10 cellular contexts compared by ENCODE assay signal in genomic region chr5:52945040-52945439, GRCh38. TPM values are rescaled to one million over a fixed set of nuclear protein-coding genes. Genes with fewer than 3 reads are reported as not detected.
DNase-seq lines count a peak whose midpoint lies in the region; ATAC-seq and TF ChIP-seq lines count a peak whose summit lies in the region.
"Had no signal": no experiment of that assay in that cellular context is flagged by ENCODE, and none has a peak within 500 bp of the region (broad histone marks: within the 10 kb centered on the region; RNA-seq: fewer than 3 reads in every experiment).

No MANE protein-coding gene starts in this region.

- in situ Hi-C loops in Panc1 (cut with HindIII; ENCODE audit: low pct_unique_long_range_greater_than_20kb, low sequenced_read_pairs): no loop called here

- TF ChIP-seq CTCF in GM12875 (IDR thresholded peaks at IDR 0.05; ENCODE audit: borderline replicate concordance, insufficient read depth, low read depth, low read length) (no peak), Panc1 (IDR thresholded peaks at IDR 0.05) (no peak)

- no TSS peak for BruUV-seq in Panc1 (replicated peaks; lab: Mats Ljungman, UMichigan)

- intact Hi-C loops in Panc1 (cut with micrococcal nuclease; ENCODE audit: unreplicated experiment): no loop called here

- no peaks in the 10 kb centered on the region for H3K9me3 ChIP-seq in Panc1 (ENCODE audit: control insufficient read depth, insufficient read depth, low read depth, low read length)
- no peaks in the 10 kb centered on the region for H3K9me3 ChIP-seq in endocrine pancreas (ENCODE audit: control insufficient read depth, low read length)

- no peak for ATAC-seq in Panc1
- ATAC-seq in GM19035 (IDR thresholded peaks at IDR 0.05; ENCODE audit: unreplicated experiment): no peak
- ATAC-seq in esophagus mucosa: no peak

- DNase-seq in Panc1 (ENCODE audit: low read depth, low spot score) (no peak), skeletal muscle cell (ENCODE audit: low read depth) (no peak), D341Med (ENCODE audit: low spot score) (no peak)
- no peak for DNase-seq in stimulated activated CD4-positive, alpha-beta T cell treated with anti-CD3 and anti-CD28 coated beads, Interleukin-12 subunit alpha, Interleukin-12 subunit beta, amount 100 ng/mL, for 4 hours
- DNase-seq: NCI-H1436 treated with DMSO at 0.1 percent for 48 hours, SHP77 treated with DMSO at 0.1 percent for 48 hours had no signal

- CTCF ChIA-PET in Panc1 (lab: Charles Lee): no interaction called here

- no peak overlapping the region for H3K9ac ChIP-seq in endocrine pancreas (ENCODE audit: control insufficient read depth, insufficient read depth, low read length)

- POLR2A ChIA-PET in Panc1 (lab: Charles Lee): no interaction called here

- no peaks in the 10 kb centered on the region for H3K27me3 ChIP-seq in Panc1 (ENCODE audit: control insufficient read depth, insufficient read depth, low read length)
- H3K27me3 ChIP-seq in endocrine pancreas (ENCODE audit: control insufficient read depth, insufficient read depth, low read length): no peaks in the 10 kb centered on the region

- no peaks in the 10 kb centered on the region for H3K36me3 ChIP-seq in Panc1 (ENCODE audit: control insufficient read depth, insufficient read depth, low read length)
- H3K36me3 ChIP-seq in endocrine pancreas (ENCODE audit: control insufficient read depth, insufficient read depth, low read length): no peaks in the 10 kb centered on the region

- H3K27ac ChIP-seq in Panc1 (ENCODE audit: low read length): peak overlapping the region; percentile 41; the same call in 1 of the 2 replicates

- H3K4me3 ChIP-seq in GM12875 (ENCODE audit: low read depth, low read length) (peak overlapping the region; percentile 5), Panc1 (ENCODE audit: low read depth in 2 of 2, low read length in 2 of 2) (peak overlapping the region; percentile 23 to 31; a peak in 3 of 4 replicates), endocrine pancreas (ENCODE audit: control insufficient read depth, insufficient read depth, low read length) (peak overlapping the region; percentile 85), skeletal muscle cell (ENCODE audit: low read depth, low read length) (peak overlapping the region; percentile 20)

- peaks cover 10% of the 10 kb centered on the region; the same call in 1 of the 2 replicates for H3K4me1 ChIP-seq in Panc1 (ENCODE audit: control insufficient read depth, insufficient read depth, low read length)
- H3K4me1 ChIP-seq in endocrine pancreas (ENCODE audit: control insufficient read depth, insufficient read depth, low read length): peaks cover 20% of the 10 kb centered on the region

RNA-seq across cellular contexts. Expression of gene ITGA2, which starts 44.1 kb away (rescaled TPM):
- total RNA-seq in Panc1 (2021; ENCODE audit: unreplicated experiment): 41.8 TPM
- 10.0 TPM for polyA plus RNA-seq in Panc1 (2012; ENCODE audit: insufficient read length)
- total RNA-seq in esophagus mucosa: 31.3 TPM

Comparison
In these comparisons a context has a peak if more than half of its experiments do, and no peak if none do; other contexts are left out.
1. H3K4me3 ChIP-seq: peak in every context shown above with its lines; median percentile 85 in endocrine pancreas; 27 in Panc1; 20 in skeletal muscle cell; 5 in GM12875.